Comparison of ENCODE assay signal across 7 cellular contexts in genomic region chr9:74056023-74056422, GRCh38.
"Had no signal": no experiment of that assay in that cellular context is flagged by ENCODE, and none has a peak within 500 bp of the region (broad histone marks: within the 10 kb centered on the region; RNA-seq: fewer than 3 reads in every experiment).

No MANE protein-coding gene starts in this region.

- DNase-seq: GM23248, H9, HCEC 1CT, KG1 had no signal

- H3K27ac ChIP-seq: GM23248, HL-60 had no signal

- H3K9ac ChIP-seq: GM23248 had no signal

- H2AFZ ChIP-seq: GM23248 had no signal

- ATAC-seq: HepG2, K562 had no signal

- H3K4me3 ChIP-seq: GM23248, K562 had no signal
